In genomic region chr9:94165592-94166236, GRCh38 we compare ENCODE assay signal across 8 cellular contexts.
DNase-seq lines count a peak whose midpoint lies in the region; ATAC-seq and TF ChIP-seq lines count a peak whose summit lies in the region.

No MANE protein-coding gene starts in this region.

- peak overlapping the region; percentile 79 for H2AFZ ChIP-seq in KMS-11 (ENCODE audit: low read depth)

- no peaks in the 10 kb centered on the region for H3K9me3 Mint-ChIP-seq in activated T-cell treated with anti-CD3 and anti-CD28 coated beads, Interleukin-2, amount 50 U/mL, for 72 hours

- peaks cover 39% of the 10 kb centered on the region for H3K79me2 ChIP-seq in KMS-11 (ENCODE audit: insufficient read depth, low read depth)

- H3K36me3 ChIP-seq in KMS-11 (ENCODE audit: insufficient read depth) (no peaks in the 10 kb centered on the region), Panc1 (ENCODE audit: control insufficient read depth, insufficient read depth, low read length) (peaks cover 12% of the 10 kb centered on the region), esophagus muscularis mucosa (no peaks in the 10 kb centered on the region), muscle layer of duodenum (ENCODE audit: control insufficient read depth in 1 of 2, insufficient read depth in 2 of 2, low read length in 2 of 2) (peaks cover 0 to 8% of the 10 kb centered on the region in 2 donors)

- H3K27ac ChIP-seq in KMS-11 (peak overlapping the region; percentile 99), Panc1 (ENCODE audit: low read length) (peak overlapping the region; percentile 88), esophagus muscularis mucosa (replicated peaks in 1 of 4) (peak overlapping the region; percentile 100), muscle layer of duodenum (ENCODE audit: low read length) (peak overlapping the region; percentile 74)

- no peaks in the 10 kb centered on the region for H3K9me3 ChIP-seq in Panc1 (ENCODE audit: control insufficient read depth, insufficient read depth, low read depth, low read length)
- no peaks in the 10 kb centered on the region for H3K9me3 ChIP-seq in esophagus muscularis mucosa
- H3K9me3 ChIP-seq in muscle layer of duodenum (ENCODE audit: control insufficient read depth in 1 of 2, low read length in 2 of 2), result no peaks in the 10 kb centered on the region

- TF ChIP-seq POLR2A in esophagus muscularis mucosa (IDR thresholded peaks at IDR 0.05; ENCODE audit: low read depth), result no peak

- H3K4me3 ChIP-seq in KMS-11 (IDR thresholded peaks at IDR 0.05; ENCODE audit: insufficient read depth, low read depth, low read length) (no peak overlapping the region), Panc1 (ENCODE audit: low read depth in 2 of 2, low read length in 2 of 2) (peak overlapping the region; percentile 68 to 92), esophagus muscularis mucosa (peak overlapping the region; percentile 88 to 98 (median 94)), muscle layer of duodenum (ENCODE audit: low read depth in 1 of 2, low read length in 2 of 2) (peak overlapping the region; percentile 60 to 83)

- TF ChIP-seq EP300 in esophagus muscularis mucosa (IDR thresholded peaks at IDR 0.05), result no peak

- H3K27me3 ChIP-seq in KMS-11 (ENCODE audit: insufficient read depth, low read depth) (no peaks in the 10 kb centered on the region), Panc1 (ENCODE audit: control insufficient read depth, insufficient read depth, low read length) (no peaks in the 10 kb centered on the region), esophagus muscularis mucosa (no peaks in the 10 kb centered on the region), muscle layer of duodenum (ENCODE audit: low read depth, low read length) (no peaks in the 10 kb centered on the region)

- CTCF ChIA-PET in Panc1 (lab: Charles Lee), result interaction anchor here (0.6 kb wide), 1 partner anchor 151 kb away, joined by 3 read pairs; no protein-coding TSS in a partner anchor

- in situ Hi-C loops in Panc1 (cut with HindIII; ENCODE audit: low pct_unique_long_range_greater_than_20kb, low sequenced_read_pairs), result no loop called here

- TF ChIP-seq CTCF in KMS-11 (conservative IDR thresholded peaks at IDR 0.05; ENCODE audit: low read depth, low read length) (no peak), Panc1 (IDR thresholded peaks at IDR 0.05) (no peak), esophagus muscularis mucosa (IDR thresholded peaks at IDR 0.05) (peak in 1 of 3 experiments; percentile 31)

- peak overlapping the region; percentile 90 to 91 for H3K4me3 Mint-ChIP-seq in activated T-cell treated with anti-CD3 and anti-CD28 coated beads, Interleukin-2, amount 50 U/mL, for 72 hours

- intact Hi-C loops in Panc1 (cut with micrococcal nuclease; ENCODE audit: unreplicated experiment), result loop anchor here (10.0 kb wide), 1 partner anchor 101 kb away; no protein-coding TSS in a partner anchor
- intact Hi-C loops in esophagus muscularis mucosa (cut with DNase I), result loop anchor here (2.0 to 5.0 kb wide), 2 partner anchors 25 to 33 kb away; no protein-coding TSS in a partner anchor

- POLR2A ChIA-PET in Panc1 (lab: Charles Lee), result interaction anchor here (0.6 to 1.0 kb wide), 3 partner anchors 9 to 1297 kb away, joined by 6 to 9 read pairs (median 7); no protein-coding TSS in a partner anchor

- peak overlapping the region; percentile 81 for H3K27ac Mint-ChIP-seq in activated T-cell treated with anti-CD3 and anti-CD28 coated beads, Interleukin-2, amount 50 U/mL, for 72 hours

- WGBS in esophagus muscularis mucosa, result 17% methylated on average over 21 of the region's 50 CpGs

- H3K36me3 Mint-ChIP-seq in activated T-cell treated with anti-CD3 and anti-CD28 coated beads, Interleukin-2, amount 50 U/mL, for 72 hours (ENCODE audit: insufficient read depth in 2 of 2), result peaks cover 0 to 6% of the 10 kb centered on the region in 2 donors

- peaks cover 35% of the 10 kb centered on the region for H4K20me1 ChIP-seq in KMS-11 (ENCODE audit: insufficient read depth)

- H3K27me3 Mint-ChIP-seq in activated T-cell treated with anti-CD3 and anti-CD28 coated beads, Interleukin-2, amount 50 U/mL, for 72 hours (ENCODE audit: low read depth), result no peaks in the 10 kb centered on the region

- H3K9ac ChIP-seq in KMS-11, result peak overlapping the region; percentile 100

- H3K4me1 ChIP-seq in KMS-11 (ENCODE audit: low read depth, poor library complexity, severe bottlenecking) (peaks cover 38% of the 10 kb centered on the region), Panc1 (ENCODE audit: control insufficient read depth, insufficient read depth, low read length) (peaks cover 14% of the 10 kb centered on the region), esophagus muscularis mucosa (peaks cover 24 to 42% (median 37%) of the 10 kb centered on the region in 4 donors), muscle layer of duodenum (ENCODE audit: control insufficient read depth in 1 of 2, insufficient read depth in 2 of 2, low read length in 2 of 2) (peaks cover 19 to 27% of the 10 kb centered on the region in 2 donors)

- H3K4me2 ChIP-seq in KMS-11, result peak overlapping the region; percentile 51

- peaks cover 51% of the 10 kb centered on the region for H3K4me1 Mint-ChIP-seq in activated T-cell treated with anti-CD3 and anti-CD28 coated beads, Interleukin-2, amount 50 U/mL, for 72 hours (ENCODE audit: low read depth)

- ATAC-seq in GM21786 (IDR thresholded peaks at IDR 0.05; ENCODE audit: unreplicated experiment), result peak; percentile 88
- ATAC-seq in Panc1, result peak; percentile 95
- peak; percentile 91 for ATAC-seq in activated T-cell treated with anti-CD3 and anti-CD28 coated beads, Interleukin-2, amount 50 U/mL, for 72 hours (replicated peaks in 1 of 2)

- no TSS peak for BruUV-seq in Panc1 (replicated peaks; lab: Mats Ljungman, UMichigan)

- DNase-seq in DMS153 (lab: John Stamatoyannopoulos, UW) (peak; percentile 99), Panc1 (ENCODE audit: low read depth, low spot score) (peak; percentile 80), esophagus muscularis mucosa (ENCODE audit: extremely low spot score) (peak; percentile 100)
- peak; percentile 98 for DNase-seq in activated T-cell treated with anti-CD3 and anti-CD28 coated beads, Interleukin-2, amount 50 U/mL, for 72 hours
- DNase-seq in stimulated activated CD8-positive, alpha-beta memory T cell treated with anti-CD3 and anti-CD28 coated beads, Interleukin-7, amount 100 ng/mL, for 24 hours (ENCODE audit: low read depth), result peak; percentile 82
